In the genomic region with DNA sequence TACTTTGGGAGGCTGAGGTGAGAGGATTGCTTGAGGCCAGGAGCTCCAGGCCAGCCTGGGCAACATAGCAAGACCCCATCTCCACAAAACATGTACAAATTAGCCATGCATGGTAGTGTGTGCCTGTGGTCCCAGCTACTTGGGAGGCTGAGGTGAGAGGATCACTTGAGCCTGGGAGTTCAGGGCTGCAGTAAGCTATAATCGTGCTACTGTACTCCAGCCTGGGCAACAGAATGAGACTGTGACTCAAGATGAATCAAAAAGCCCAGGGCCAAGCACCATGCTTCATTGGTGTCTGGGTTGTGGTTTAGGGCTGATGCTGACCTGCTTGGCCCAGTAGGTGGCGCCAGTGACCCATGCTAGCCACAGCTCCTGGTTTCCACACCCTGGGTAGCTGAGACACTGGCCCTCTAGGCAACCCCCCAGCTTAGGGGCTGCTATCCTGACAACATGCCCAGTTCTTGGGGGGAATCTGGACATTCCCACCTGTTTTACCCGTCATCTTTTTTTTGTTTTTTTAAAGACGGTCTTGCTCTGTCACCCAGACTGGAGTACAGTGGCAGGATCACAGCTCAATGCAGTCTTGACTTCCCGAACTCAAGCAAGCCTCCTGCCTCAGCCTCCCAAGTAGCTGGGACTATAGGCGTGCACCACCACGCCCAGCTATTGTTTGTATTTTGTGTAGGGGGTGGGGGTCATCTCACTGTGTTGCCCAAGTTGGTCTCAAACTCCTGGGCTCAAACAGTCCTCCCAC, we compare ENCODE assay signal across 8 cellular contexts. TPM values are rescaled to one million over a fixed set of nuclear protein-coding genes. Genes with fewer than 3 reads are reported as not detected.
DNase-seq lines count a peak whose midpoint lies in the region; ATAC-seq and TF ChIP-seq lines count a peak whose summit lies in the region.

No MANE protein-coding gene starts in this region.

- H3K36me3 ChIP-seq in HAP-1 (replicated peaks) = peaks cover 26% of the 10 kb centered on the region

- peak; percentile 71 to 98 (median 93) for TF ChIP-seq CTCF in dorsolateral prefrontal cortex (IDR thresholded peaks at IDR 0.05 in 54 of 56, conservative IDR thresholded peaks at IDR 0.05 in 2 of 56; ENCODE audit: low read depth in 1 of 56, partially characterized antibody in 56 of 56)

- DNase-seq in COLO829 (ENCODE audit: low spot score) (peak; percentile 94), HAP-1 (ENCODE audit: low spot score in 2 of 2) (peak; percentile 56 to 86), NCI-H748 (lab: John Stamatoyannopoulos, UW; ENCODE audit: unreplicated experiment) (peak; percentile 40), dorsolateral prefrontal cortex (peak; percentile 72 to 89 (median 84)), medulla oblongata (ENCODE audit: extremely low spot score) (peak; percentile 81)
- peak; percentile 86 to 89 for DNase-seq in activated CD4-positive, alpha-beta T cell treated with anti-CD3 and anti-CD28 coated beads, Interleukin-2, amount 50 U/mL, for 48 hours
- peak; percentile 50 for DNase-seq in stimulated activated CD8-positive, alpha-beta memory T cell treated with anti-CD3 and anti-CD28 coated beads, Interleukin-15, amount 100 ng/mL, for 24 hours (ENCODE audit: low read depth)

- H3K27me3 ChIP-seq in HAP-1 (ENCODE audit: low read depth) (no peaks in the 10 kb centered on the region), dorsolateral prefrontal cortex (no peaks in the 10 kb centered on the region)

- H3K4me1 ChIP-seq in HAP-1 = peaks cover 5% of the 10 kb centered on the region; the same call in 1 of the 2 replicates

- in situ Hi-C loops in HAP-1 (cut with MboI; ENCODE audit: low sequenced_read_pairs) = no loop called here

- ATAC-seq in GM19397 (IDR thresholded peaks at IDR 0.05; ENCODE audit: unreplicated experiment) = no peak

- intact Hi-C loops in dorsolateral prefrontal cortex (cut with DNase I) = loop anchor here (2.0 to 10.0 kb wide), 5 partner anchors 59 to 513 kb away; a partner anchor contains a TSS

- no peaks in the 10 kb centered on the region for H3K9me3 ChIP-seq in HAP-1

- H3K4me3 ChIP-seq in HAP-1 (no peak overlapping the region), dorsolateral prefrontal cortex (no peak overlapping the region)

- no peak overlapping the region for H3K27ac ChIP-seq in dorsolateral prefrontal cortex

RNA-seq across cellular contexts. Expression of a gene that starts 5.5 kb away (rescaled TPM):
- 100 to 1,000 TPM in 2 of 120 experiments, 10 to 100 TPM in 118; 46.6 to 103 (median 70.3) TPM for total RNA-seq in dorsolateral prefrontal cortex

RNA-seq across cellular contexts. Expression of a gene that starts 28.6 kb away (rescaled TPM):
- 100 to 1,000 TPM in 5 of 120 experiments, 10 to 100 TPM in 115; 21.3 to 177 (median 74.4) TPM for total RNA-seq in dorsolateral prefrontal cortex

Comparison
In these comparisons a context has a peak if more than half of its experiments do, and no peak if none do; other contexts are left out.
1. DNase-seq: peak in every context shown above with its lines; median percentile 94 in COLO829; 88 in activated CD4-positive, alpha-beta T cell treated with anti-CD3 and anti-CD28 coated beads, Interleukin-2, amount 50 U/mL, for 48 hours; 84 in dorsolateral prefrontal cortex; 81 in medulla oblongata; 71 in HAP-1; 50 in stimulated activated CD8-positive, alpha-beta memory T cell treated with anti-CD3 and anti-CD28 coated beads, Interleukin-15, amount 100 ng/mL, for 24 hours; 40 in NCI-H748.